26 cellular contexts compared by ENCODE assay signal in the genomic region with DNA sequence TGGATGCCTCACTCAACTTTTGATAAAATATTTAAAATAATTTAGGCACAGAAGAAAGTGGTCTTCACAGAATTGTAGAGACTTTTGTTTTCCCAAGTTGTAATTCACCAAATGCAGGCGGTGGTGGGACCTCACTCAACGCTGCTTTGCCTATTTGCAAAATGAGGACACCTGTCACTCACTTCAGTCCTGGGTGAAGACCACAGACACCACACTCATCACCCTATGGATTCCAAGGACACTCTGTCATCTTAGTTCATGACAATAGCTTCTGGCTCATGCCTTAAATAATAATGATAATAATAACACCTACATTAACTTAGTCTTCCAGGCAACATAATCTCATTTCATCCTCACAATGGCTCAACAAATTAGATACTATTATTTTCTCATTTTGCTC.
"Had no signal": no experiment of that assay in that cellular context is flagged by ENCODE, and none has a peak within 500 bp of the region (broad histone marks: within the 10 kb centered on the region; RNA-seq: fewer than 3 reads in every experiment).

No MANE protein-coding gene starts in this region.

- DNase-seq: Kasumi-1, KG1, MG63, NCI-H1048, NCI-H1092 treated with DMSO at 0.1 percent for 48 hours, NCI-H1105 treated with DMSO at 0.1 percent for 48 hours, NCI-H1417, NCI-H1436, NCI-H146, NCI-H1694, NCI-H187, NCI-H1930, NCI-H2029 treated with DMSO at 0.1 percent for 48 hours, NCI-H2081 treated with DMSO at 0.1 percent for 48 hours, NCI-H2107, NCI-H2171, NCI-H226, NCI-H446 treated with DMSO at 0.1 percent for 48 hours, NCI-H510A, NCI-H526, NCI-H69, NCI-H748 treated with DMSO at 0.1 percent for 48 hours, PC-9, SHP77, SIG-M5, SJCRH30 had no signal
